In the genomic region with DNA sequence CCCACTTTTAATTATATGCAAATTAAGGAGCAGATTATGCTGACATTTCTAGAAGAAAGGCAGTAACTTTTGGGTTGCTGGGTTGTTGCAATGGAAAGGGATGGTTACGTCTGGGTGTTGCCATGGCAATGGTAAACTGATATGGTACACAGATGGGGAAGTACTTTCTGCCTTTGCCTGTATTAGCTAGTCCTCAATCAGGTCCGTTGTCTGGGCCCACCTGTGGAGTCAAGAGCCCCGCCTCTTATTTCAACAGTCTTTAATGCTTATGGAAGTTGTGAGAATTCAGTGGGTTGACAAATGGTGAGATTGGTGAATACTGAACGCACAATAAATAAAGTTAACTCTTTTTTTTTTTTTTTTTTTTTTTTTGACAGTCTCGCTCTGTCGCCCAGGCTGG, we compare ENCODE assay signal across 15 cellular contexts.
DNase-seq lines count a peak whose midpoint lies in the region; ATAC-seq lines count a peak whose summit lies in the region.
"Had no signal": no experiment of that assay in that cellular context is flagged by ENCODE, and none has a peak within 500 bp of the region (broad histone marks: within the 10 kb centered on the region; RNA-seq: fewer than 3 reads in every experiment).

No MANE protein-coding gene starts in this region.

- H3K27me3 Mint-ChIP-seq in stimulated activated naive B cell treated with anti-CD40 and anti-IgM and Interleukin-4, amounts not matched to agents 10 μg/mL and 1 μg/mL and 100 μg/mL, for 72 hours, result peaks cover 18 to 22% of the 10 kb centered on the region in 2 donors

- ATAC-seq in stimulated activated naive B cell treated with anti-CD40 and anti-IgM and Interleukin-4, amounts not matched to agents 10 μg/mL and 1 μg/mL and 100 μg/mL, for 72 hours (replicated peaks), result peak; percentile 41 to 58
- no peak for ATAC-seq in GM21619 (IDR thresholded peaks at IDR 0.05; ENCODE audit: unreplicated experiment)
- ATAC-seq: upper lobe of right lung had no signal

- peak overlapping the region; percentile 52 for H3K27ac Mint-ChIP-seq in stimulated activated naive B cell treated with anti-CD40 and anti-IgM and Interleukin-4, amounts not matched to agents 10 μg/mL and 1 μg/mL and 100 μg/mL, for 72 hours

- peak; percentile 38 for DNase-seq in SKM-1 treated with dmso at 0.1 percent for 144 hours (lab: John Stamatoyannopoulos, UW; ENCODE audit: unreplicated experiment)
- no peak for DNase-seq in SKM-1 (lab: John Stamatoyannopoulos, UW; ENCODE audit: unreplicated experiment)
- peak; percentile 89 for DNase-seq in NCI-H2171 (lab: John Stamatoyannopoulos, UW)
- peak; percentile 18 for DNase-seq in amniotic epithelial cell (ENCODE audit: low read depth)
- DNase-seq in stimulated activated naive B cell treated with anti-CD40 and anti-IgM and Interleukin-4, amounts not matched to agents 10 μg/mL and 1 μg/mL and 100 μg/mL, for 72 hours, result no peak
- no peak for DNase-seq in activated T-cell treated with anti-CD3 and anti-CD28 coated beads, Interleukin-2, amount 50 U/mL, for 1 hour
- DNase-seq in GM03348 (ENCODE audit: low spot score), result no peak
- DNase-seq: activated effector memory CD4-positive, alpha-beta T cell treated with anti-CD3 and anti-CD28 coated beads, Interleukin-2, amount 50 U/mL, for 16 hours; AML-193; aorta; NCI-H1930; ovary; stimulated activated naive CD4-positive, alpha-beta T cell treated with Interleukin-2 at 50 U/mL for 16 hours; upper lobe of right lung had no signal

- H3K36me3 Mint-ChIP-seq in stimulated activated naive B cell treated with anti-CD40 and anti-IgM and Interleukin-4, amounts not matched to agents 10 μg/mL and 1 μg/mL and 100 μg/mL, for 72 hours, result no peaks in the 10 kb centered on the region

- H3K9me3 Mint-ChIP-seq in stimulated activated naive B cell treated with anti-CD40 and anti-IgM and Interleukin-4, amounts not matched to agents 10 μg/mL and 1 μg/mL and 100 μg/mL, for 72 hours, result no peaks in the 10 kb centered on the region

- H3K4me1 Mint-ChIP-seq in stimulated activated naive B cell treated with anti-CD40 and anti-IgM and Interleukin-4, amounts not matched to agents 10 μg/mL and 1 μg/mL and 100 μg/mL, for 72 hours, result peaks cover 0 to under 1% of the 10 kb centered on the region in 2 donors

- no peak overlapping the region for H3K4me3 Mint-ChIP-seq in stimulated activated naive B cell treated with anti-CD40 and anti-IgM and Interleukin-4, amounts not matched to agents 10 μg/mL and 1 μg/mL and 100 μg/mL, for 72 hours

Comparison
In these comparisons a context has a peak if more than half of its experiments do, and no peak if none do; other contexts are left out.
1. DNase-seq: peak in SKM-1 treated with dmso at 0.1 percent for 144 hours (single experiment), NCI-H2171 (single experiment) and amniotic epithelial cell (single experiment); none in SKM-1 (single experiment), stimulated activated naive B cell treated with anti-CD40 and anti-IgM and Interleukin-4, amounts not matched to agents 10 μg/mL and 1 μg/mL and 100 μg/mL, for 72 hours (single experiment), activated T-cell treated with anti-CD3 and anti-CD28 coated beads, Interleukin-2, amount 50 U/mL, for 1 hour (single experiment) and GM03348 (single experiment).